8 cellular contexts compared by ENCODE assay signal in the genomic region with DNA sequence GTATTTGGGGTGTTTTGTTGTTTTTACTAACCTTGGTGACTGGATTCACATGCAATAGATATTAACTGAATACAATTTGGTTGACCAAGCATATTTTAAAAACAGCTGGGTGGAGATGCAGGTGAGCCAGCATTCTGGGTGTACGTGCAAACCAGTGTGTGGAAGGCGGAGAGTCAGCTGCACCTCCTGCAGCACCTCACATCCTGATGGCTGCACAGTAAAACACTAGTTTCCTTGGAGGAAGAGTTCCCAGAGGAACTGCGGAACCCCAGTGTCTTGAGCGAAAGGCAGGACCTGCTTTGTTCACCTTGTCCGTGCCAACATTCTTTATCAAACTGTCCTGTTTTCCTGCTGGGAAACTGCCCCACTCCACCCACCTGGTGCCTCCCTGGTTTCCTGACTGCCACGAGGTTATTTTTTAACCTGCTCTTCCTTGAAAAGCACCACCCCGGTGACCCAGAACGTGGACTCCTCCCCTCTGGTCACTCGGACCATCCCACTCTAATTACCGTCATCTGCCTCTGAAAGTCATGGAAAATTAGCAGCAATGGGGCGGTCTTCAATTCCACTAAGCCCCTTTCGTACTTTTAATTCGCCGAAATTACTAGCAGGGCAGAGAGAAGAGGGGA. TPM values are rescaled to one million over a fixed set of nuclear protein-coding genes. Genes with fewer than 3 reads are reported as not detected.
DNase-seq lines count a peak whose midpoint lies in the region; ATAC-seq, FAIRE-seq and TF ChIP-seq lines count a peak whose summit lies in the region.

No MANE protein-coding gene starts in this region.

- 31% methylated on average over 14 of the region's 14 CpGs for WGBS in K562 (ENCODE audit: insufficient coverage, low coverage, missing lambda C conversion rate)

- peak overlapping the region; percentile 22 for H3K4me3 Mint-ChIP-seq in activated naive CD4-positive, alpha-beta T cell treated with anti-CD3 and anti-CD28 coated beads for 36 hours

- H3K27ac Mint-ChIP-seq in activated naive CD4-positive, alpha-beta T cell treated with anti-CD3 and anti-CD28 coated beads for 36 hours, result no peak overlapping the region
- no peak overlapping the region for H3K27ac Mint-ChIP-seq in activated naive CD4-positive, alpha-beta T cell treated with anti-CD3 and anti-CD28 coated beads, Interleukin-2, amount 50 U/mL, for 72 hours

- no peak overlapping the region for H3K4me3 ChIP-seq in K562

- H3K4me1 ChIP-seq in K562 (replicated peaks in 1 of 2; ENCODE audit: control insufficient read depth in 2 of 2, insufficient read depth in 2 of 2, low read length in 2 of 2), result peaks cover 16 to 23% of the 10 kb centered on the region in 2 experiments; a peak in 4 of 5 replicates

- CTCF ChIA-PET in activated naive CD4-positive, alpha-beta T cell treated with anti-CD3 and anti-CD28 coated beads for 36 hours (lab: Charles Lee), result interaction anchor here (0.7 to 4.3 kb wide), 20 partner anchors 9 to 189 kb away, joined by 3 to 39 read pairs (median 6); a partner anchor contains a TSS
- CTCF ChIA-PET in K562 (lab: Yijun Ruan, JAX; ENCODE audit: low intra/inter-chr PET ratio), result interaction anchor here (0.6 to 1.3 kb wide), 2 partner anchors 13 to 110 kb away, joined by 4 to 5 read pairs; no protein-coding TSS in a partner anchor

- H3K27me3 ChIP-seq in K562 (ENCODE audit: control insufficient read depth in 2 of 2, insufficient read depth in 2 of 2, low read length in 2 of 2), result peaks cover 24 to 27% of the 10 kb centered on the region in 2 experiments
- H3K27me3 ChIP-seq in layer of hippocampus (ENCODE audit: control insufficient read depth, insufficient read depth, low read length), result no peaks in the 10 kb centered on the region

- TF ChIP-seq CTCF in K562 (IDR thresholded peaks at IDR 0.05 in 2 of 3, conservative IDR thresholded peaks at IDR 0.05 in 1 of 3; ENCODE audit: insufficient read depth in 2 of 3, low read depth in 1 of 3, low read length in 3 of 3), result no peak

- in situ Hi-C loops in K562 (cut with MboI), result no loop called here

- no peak for ATAC-seq in activated naive CD4-positive, alpha-beta T cell treated with anti-CD3 and anti-CD28 coated beads, Interleukin-2, amount 50 U/mL, for 72 hours
- no peak for ATAC-seq in K562
- no peak for ATAC-seq in stimulated activated naive CD8-positive, alpha-beta T cell treated with anti-CD3 and anti-CD28 coated beads, Interleukin-15, Interleukin-2, amounts not matched to agents 100 U/mL and 50 U/mL, for 24 hours

- H2AFZ ChIP-seq in K562 (ENCODE audit: low read depth, low read length), result peak overlapping the region; percentile 84

- H3K27me3 Mint-ChIP-seq in activated naive CD4-positive, alpha-beta T cell treated with anti-CD3 and anti-CD28 coated beads for 36 hours (ENCODE audit: low read depth), result no peaks in the 10 kb centered on the region

- H3K27ac ChIP-seq in K562 (ENCODE audit: extremely low read depth, low read depth, low read length) (no peak overlapping the region), layer of hippocampus (ENCODE audit: low read depth, low read length) (peak overlapping the region; percentile 71)

- no peaks in the 10 kb centered on the region for H3K9me3 Mint-ChIP-seq in activated naive CD4-positive, alpha-beta T cell treated with anti-CD3 and anti-CD28 coated beads for 36 hours
- no peaks in the 10 kb centered on the region for H3K9me3 Mint-ChIP-seq in activated naive CD4-positive, alpha-beta T cell treated with anti-CD3 and anti-CD28 coated beads, Interleukin-2, amount 50 U/mL, for 72 hours

- peaks cover 63% of the 10 kb centered on the region for H3K4me1 Mint-ChIP-seq in activated naive CD4-positive, alpha-beta T cell treated with anti-CD3 and anti-CD28 coated beads for 36 hours (ENCODE audit: low read depth)

- no peaks in the 10 kb centered on the region for H3K36me3 Mint-ChIP-seq in activated naive CD4-positive, alpha-beta T cell treated with anti-CD3 and anti-CD28 coated beads for 36 hours (ENCODE audit: low read depth)
- no peaks in the 10 kb centered on the region for H3K36me3 Mint-ChIP-seq in activated naive CD4-positive, alpha-beta T cell treated with anti-CD3 and anti-CD28 coated beads, Interleukin-2, amount 50 U/mL, for 72 hours

- H3K36me3 ChIP-seq in K562 (ENCODE audit: control insufficient read depth, insufficient read depth, low read length), result no peaks in the 10 kb centered on the region

- intact Hi-C loops in activated naive CD4-positive, alpha-beta T cell treated with anti-CD3 and anti-CD28 coated beads for 36 hours (cut with micrococcal nuclease), result loop anchor here (2.0 kb wide), 1 partner anchor 44 kb away; no protein-coding TSS in a partner anchor
- intact Hi-C loops in K562 (cut with micrococcal nuclease), result loop anchor here (5.0 kb wide), 1 partner anchor 37 kb away; no protein-coding TSS in a partner anchor

- POLR2A ChIA-PET in K562 (lab: Yijun Ruan, JAX), result interaction anchor here (0.6 kb wide), 1 partner anchor 11 kb away, joined by 3 read pairs; no protein-coding TSS in a partner anchor

- no TSS peak for BruUV-seq in K562 (replicated peaks; lab: Mats Ljungman, UMichigan)

- H3K79me2 ChIP-seq in K562 (ENCODE audit: control insufficient read depth, insufficient read depth, low read length), result no peaks in the 10 kb centered on the region

- TF ChIP-seq POLR2A in K562 (conservative IDR thresholded peaks at IDR 0.05), result no peak

- DNase-seq in activated naive CD4-positive, alpha-beta T cell treated with anti-CD3 and anti-CD28 coated beads for 36 hours, result no peak
- DNase-seq in activated naive CD4-positive, alpha-beta T cell treated with anti-CD3 and anti-CD28 coated beads, Interleukin-2, amount 50 U/mL, for 72 hours (ENCODE audit: low spot score in 2 of 2), result no peak
- DNase-seq in K562 (ENCODE audit: extremely low read depth in 1 of 4, low spot score in 3 of 4) (peak in 2 of 4 experiments; percentile 16 to 29), NCI-H345 treated with DMSO at 0.1 percent for 48 hours (lab: John Stamatoyannopoulos, UW; ENCODE audit: unreplicated experiment) (no peak)
- peak; percentile 12 for DNase-seq in stimulated activated naive CD8-positive, alpha-beta T cell treated with anti-CD3 and anti-CD28 coated beads, Interleukin-15, Interleukin-2, amounts not matched to agents 100 U/mL and 50 U/mL, for 24 hours
- DNase-seq in stimulated activated CD4-positive, alpha-beta T cell treated with anti-CD3 and anti-CD28 coated beads, Interleukin-2, amount 100 ng/mL, for 48 hours, result no peak
- DNase-seq in central memory CD4-positive, alpha-beta T cell, result no peak

- H3K9ac ChIP-seq in K562 (ENCODE audit: insufficient read depth in 1 of 2, low read depth in 2 of 2, low read length in 2 of 2), result peak overlapping the region in 1 of 2 experiments; percentile 73; a peak in 1 of 4 replicates

- no peaks in the 10 kb centered on the region for H3K9me1 ChIP-seq in K562 (ENCODE audit: control insufficient read depth, insufficient read depth, low read length)

- no peaks in the 10 kb centered on the region for H3K9me3 ChIP-seq in K562 (replicated peaks; ENCODE audit: control insufficient read depth, insufficient read depth, low read depth, low read length)

- TF ChIP-seq EP300 in K562 (IDR thresholded peaks at IDR 0.05; ENCODE audit: low read length), result no peak

- TF ChIP-seq RAD21 in K562 (CRISPR knock-in tag; conservative IDR thresholded peaks at IDR 0.05 in 1 of 2, IDR thresholded peaks at IDR 0.05 in 1 of 2), result no peak

- FAIRE-seq in K562 (lab: Jason Lieb, UNC), result peak; percentile 58

- H3K4me2 ChIP-seq in K562 (ENCODE audit: insufficient read depth, low read length), result peak overlapping the region; percentile 36

- H4K20me1 ChIP-seq in K562 (replicated peaks; ENCODE audit: control insufficient read depth, insufficient read depth, low read length), result 0 out of 2 replicates have a peak, but pooled peaks cover 5% of the 10 kb centered on the region

TF ChIP-seq in K562, 482 proteins besides CTCF, POLR2A, EP300 and RAD21 (continues in another document):
- TF ChIP-seq TCF3 (CRISPR knock-in tag; IDR thresholded peaks at IDR 0.05), result no peak
- TF ChIP-seq, protein P1, sequence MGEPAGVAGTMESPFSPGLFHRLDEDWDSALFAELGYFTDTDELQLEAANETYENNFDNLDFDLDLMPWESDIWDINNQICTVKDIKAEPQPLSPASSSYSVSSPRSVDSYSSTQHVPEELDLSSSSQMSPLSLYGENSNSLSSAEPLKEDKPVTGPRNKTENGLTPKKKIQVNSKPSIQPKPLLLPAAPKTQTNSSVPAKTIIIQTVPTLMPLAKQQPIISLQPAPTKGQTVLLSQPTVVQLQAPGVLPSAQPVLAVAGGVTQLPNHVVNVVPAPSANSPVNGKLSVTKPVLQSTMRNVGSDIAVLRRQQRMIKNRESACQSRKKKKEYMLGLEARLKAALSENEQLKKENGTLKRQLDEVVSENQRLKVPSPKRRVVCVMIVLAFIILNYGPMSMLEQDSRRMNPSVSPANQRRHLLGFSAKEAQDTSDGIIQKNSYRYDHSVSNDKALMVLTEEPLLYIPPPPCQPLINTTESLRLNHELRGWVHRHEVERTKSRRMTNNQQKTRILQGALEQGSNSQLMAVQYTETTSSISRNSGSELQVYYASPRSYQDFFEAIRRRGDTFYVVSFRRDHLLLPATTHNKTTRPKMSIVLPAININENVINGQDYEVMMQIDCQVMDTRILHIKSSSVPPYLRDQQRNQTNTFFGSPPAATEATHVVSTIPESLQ (CRISPR knock-in tag; IDR thresholded peaks at IDR 0.05), result no peak

RNA-seq across cellular contexts. Expression of a gene that starts 1.0 kb away (rescaled TPM):
- 1 to 10 TPM; 4.3 to 4.4 TPM for total RNA-seq in activated naive CD4-positive, alpha-beta T cell treated with anti-CD3 and anti-CD28 coated beads for 36 hours
- total RNA-seq in activated naive CD4-positive, alpha-beta T cell treated with anti-CD3 and anti-CD28 coated beads, Interleukin-2, amount 50 U/mL, for 72 hours, result 1 to 10 TPM; 6.6 to 7.0 TPM
- 5.5 and 7.2 TPM in 2 replicates for total RNA-seq in K562 (2011; cell fraction: chromatin; rRNA removed; ENCODE audit: low replicate concordance)
- 2.8 and 3.0 TPM in 2 replicates for total RNA-seq in K562 (2011; cell fraction: nucleolus; rRNA removed)
- total RNA-seq in K562 (2011; cell fraction: nucleoplasm; rRNA removed), result 3.4 and 5.6 TPM in 2 replicates
- total RNA-seq in K562 (2014; rRNA removed) (0.14 and 1.1 TPM in 2 replicates), K562 (2014; rRNA removed; fragmentation: Illumina TruSeq; extraction: Trizol) (0.47 and 0.57 TPM in 2 replicates), K562 (2015; rRNA removed; fragmentation: Illumina TruSeq; extraction: Trizol) (0.33 and 0.38 TPM in 2 replicates), K562 (2021) (0.54 and 0.71 TPM in 2 replicates)
- polyA plus RNA-seq in K562 (2011; rRNA removed) (2.4 and 3.2 TPM in 2 replicates), K562 (2014; fragmentation: Illumina TruSeq; extraction: Trizol) (0.61 and 0.83 TPM in 2 replicates), K562 (2014; fragmentation: Nextera tagmentation; extraction: Ambion mirVana) (under 1 TPM; 0.11 to 0.13 TPM), K562 (2014; rRNA removed) (0.59 and 0.68 TPM in 2 replicates)
- 1.1 and 1.7 TPM in 2 replicates for polyA plus RNA-seq in K562 (2011; cell fraction: cytosol; rRNA removed)
- 3.9 and 5.7 TPM in 2 replicates for polyA plus RNA-seq in K562 (2011; cell fraction: nucleus; rRNA removed)
- polyA plus RNA-seq in K562 (2012), result 0.40 and 0.53 TPM in 2 replicates
- polyA minus RNA-seq in K562 (2011; rRNA and poly(A)+ RNA removed), result 1.8 and 2.3 TPM in 2 replicates
- 0.67 and 2.2 TPM in 2 replicates for polyA minus RNA-seq in K562 (2011; cell fraction: cytosol; rRNA and poly(A)+ RNA removed)
- 1.2 and 2.1 TPM in 2 replicates for polyA minus RNA-seq in K562 (2011; cell fraction: nucleus; rRNA and poly(A)+ RNA removed)
